8 cellular contexts compared by ENCODE assay signal in the genomic region with DNA sequence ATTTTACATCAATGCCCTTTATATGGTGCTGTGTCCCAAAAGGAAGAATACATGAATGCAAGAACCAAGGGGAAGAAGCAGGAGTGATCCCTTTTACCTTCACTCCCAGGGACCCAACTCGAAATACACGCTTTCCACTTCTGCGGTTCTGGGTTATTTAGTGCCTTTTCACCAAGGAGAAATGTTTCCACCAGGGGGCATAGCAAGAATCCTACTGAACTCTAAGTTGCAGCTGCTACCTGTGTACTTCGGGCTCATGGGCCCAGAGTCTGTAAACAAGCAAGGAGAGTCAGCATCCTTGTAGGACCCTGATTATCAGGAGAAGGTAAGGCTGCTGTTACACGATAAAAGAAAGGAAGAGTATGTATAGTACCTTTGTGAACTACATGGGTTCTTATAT. TPM values are rescaled to one million over a fixed set of nuclear protein-coding genes. Genes with fewer than 3 reads are reported as not detected.
DNase-seq lines count a peak whose midpoint lies in the region; ATAC-seq, FAIRE-seq and TF ChIP-seq lines count a peak whose summit lies in the region.

No MANE protein-coding gene starts in this region.

- H3K4me3 Mint-ChIP-seq in HFFc6, result no peak overlapping the region

- H3K27me3 Mint-ChIP-seq in HFFc6 (ENCODE audit: insufficient read depth), result peaks cover 1% of the 10 kb centered on the region; the same call in 1 of the 2 replicates

- no peak overlapping the region for H3K4me3 ChIP-seq in keratinocyte (ENCODE audit: control insufficient read depth in 2 of 3, extremely low read depth in 1 of 3, insufficient read depth in 2 of 3, low read depth in 1 of 3, low read length in 3 of 3)

- H3K27ac Mint-ChIP-seq in HFFc6, result no peak overlapping the region

- peaks cover 7% of the 10 kb centered on the region for H3K9me3 Mint-ChIP-seq in HFFc6

- H3K9ac ChIP-seq in keratinocyte (ENCODE audit: control insufficient read depth, extremely low read depth, insufficient read depth, low read length), result no peak overlapping the region

- no peaks in the 10 kb centered on the region for H3K36me3 ChIP-seq in keratinocyte (ENCODE audit: control insufficient read depth in 2 of 2, extremely low read depth in 1 of 2, insufficient read depth in 2 of 2, low read length in 2 of 2)

- FAIRE-seq in keratinocyte (lab: Jason Lieb, UNC), result no peak

- H3K27me3 ChIP-seq in keratinocyte (ENCODE audit: control insufficient read depth, extremely low read depth, insufficient read depth, low read length), result no peaks in the 10 kb centered on the region

- H3K4me1 ChIP-seq in keratinocyte (ENCODE audit: control insufficient read depth, extremely low read depth, insufficient read depth, low read length), result no peaks in the 10 kb centered on the region

- H3K4me2 ChIP-seq in keratinocyte (ENCODE audit: control insufficient read depth, extremely low read depth, insufficient read depth, low read depth, low read length), result no peak overlapping the region

- H3K36me3 Mint-ChIP-seq in HFFc6 (ENCODE audit: low read depth), result peaks cover 14% of the 10 kb centered on the region

- H4K20me1 ChIP-seq in keratinocyte (ENCODE audit: control insufficient read depth, extremely low read depth, insufficient read depth, low read length), result no peaks in the 10 kb centered on the region

- H2AFZ ChIP-seq in keratinocyte (ENCODE audit: control insufficient read depth, low read length), result no peak overlapping the region

- peak; percentile 7 to 14 for DNase-seq in AML-193 (lab: John Stamatoyannopoulos, UW)
- peak; percentile 29 for DNase-seq in HFFc6
- peak; percentile 41 for DNase-seq in SW480 (ENCODE audit: low spot score)
- no peak for DNase-seq in keratinocyte (ENCODE audit: low read depth, low spot score)
- no peak for DNase-seq in NCI-H128 (lab: John Stamatoyannopoulos, UW; ENCODE audit: unreplicated experiment)
- no peak for DNase-seq in ecto neural progenitor cell (ENCODE audit: low spot score)
- no peak for DNase-seq in activated CD4-positive, CD25-positive, alpha-beta regulatory T cell (lab: John Stamatoyannopoulos, UW)

- no peak for ATAC-seq in GM21717 (IDR thresholded peaks at IDR 0.05; ENCODE audit: unreplicated experiment)

- H3K79me2 ChIP-seq in keratinocyte (ENCODE audit: control insufficient read depth, insufficient read depth, low read length), result no peaks in the 10 kb centered on the region

- H3K9me1 ChIP-seq in keratinocyte (ENCODE audit: control insufficient read depth, extremely low read depth, insufficient read depth, low read length), result no peaks in the 10 kb centered on the region

- no peak overlapping the region for H3K27ac ChIP-seq in keratinocyte (ENCODE audit: control insufficient read depth, insufficient read depth, low read length)

- no peaks in the 10 kb centered on the region for H3K9me3 ChIP-seq in keratinocyte (ENCODE audit: control insufficient read depth, low read depth, low read length)

- TF ChIP-seq CTCF in HFFc6 (IDR thresholded peaks at IDR 0.05), result peak; percentile 83
- TF ChIP-seq CTCF in keratinocyte (optimal IDR thresholded peaks at IDR 0.05 in 1 of 3, IDR thresholded peaks at IDR 0.05 in 1 of 3, conservative IDR thresholded peaks at IDR 0.05 in 1 of 3; ENCODE audit: extremely low read depth in 1 of 3, insufficient read depth in 2 of 3, low read length in 3 of 3), result peak; percentile 34 to 46 (median 37)

- dilution Hi-C loops in keratinocyte (cut with MboI; ENCODE audit: extremely low pct_ligation_motif_present, low sequenced_read_pairs), result no loop called here

- peaks cover 28% of the 10 kb centered on the region for H3K4me1 Mint-ChIP-seq in HFFc6 (ENCODE audit: low read depth)

RNA-seq across cellular contexts. Expression of a gene that starts 45.7 kb away (rescaled TPM):
- total RNA-seq in HFFc6 (2021; fragmentation: NEBNext Ultra II Directional; extraction: Animal tissue kit (Norgen Biotek cat#: 25700)), result 10 to 100 TPM; 41.9 to 57.7 (median 55.3) TPM
- polyA plus RNA-seq in keratinocyte, result 2.8 to 5.8 TPM (median 4.8 TPM) in 3 replicates
- polyA plus RNA-seq in keratinocyte (2011; ENCODE audit: low read depth), result 0.84 TPM
- polyA plus RNA-seq in keratinocyte (2011; cell fraction: cytosol; rRNA removed), result 3.7 and 4.1 TPM in 2 replicates
- 4.6 and 4.9 TPM in 2 replicates for polyA plus RNA-seq in keratinocyte (2011; cell fraction: nucleus; rRNA removed)
- polyA plus RNA-seq in keratinocyte (2012; ENCODE audit: low replicate concordance), result 0.45 and 6.3 TPM in 2 replicates
- 5.1 to 24.1 TPM (median 8.2 TPM) in 3 replicates for polyA minus RNA-seq in keratinocyte
- polyA minus RNA-seq in keratinocyte (2011; cell fraction: cytosol; rRNA and poly(A)+ RNA removed), result 7.3 TPM
- polyA minus RNA-seq in keratinocyte (2011; cell fraction: nucleus; rRNA and poly(A)+ RNA removed), result 2.6 and 3.8 TPM in 2 replicates

Comparison
In these comparisons a context has a peak if more than half of its experiments do, and no peak if none do; other contexts are left out.
1. DNase-seq: peak in AML-193 (2 of 2), HFFc6 (single experiment) and SW480 (single experiment); none in keratinocyte (single experiment), NCI-H128 (single experiment), ecto neural progenitor cell (single experiment) and activated CD4-positive, CD25-positive, alpha-beta regulatory T cell (0 of 4).